Comparison of ENCODE assay signal across 2 cellular contexts in genomic region chr11:123247498-123247799, GRCh38.
TF ChIP-seq lines count a peak whose summit lies in the region.

No MANE protein-coding gene starts in this region.

TF ChIP-seq in SK-N-SH, 30 proteins besides CTCF, POLR2A, EP300 and RAD21 (continued from another document):
- TF ChIP-seq REST (IDR thresholded peaks at IDR 0.05; ENCODE audit: low read depth, low read length) = no peak
- TF ChIP-seq FOXJ3 (CRISPR knock-in tag; IDR thresholded peaks at IDR 0.05) = no peak
- no peak for TF ChIP-seq IRF3 (IDR thresholded peaks at IDR 0.05; ENCODE audit: low read depth, low read length)
- no peak for TF ChIP-seq NRF1 (IDR thresholded peaks at IDR 0.05; ENCODE audit: low read depth, low read length)
- TF ChIP-seq GABPA (IDR thresholded peaks at IDR 0.05; ENCODE audit: low read depth) = no peak
- TF ChIP-seq RFX5 (IDR thresholded peaks at IDR 0.05; ENCODE audit: low read length) = no peak
- no peak for TF ChIP-seq RCOR1 (IDR thresholded peaks at IDR 0.05; ENCODE audit: low read length)

TF ChIP-seq in GM23338, 12 proteins besides CTCF, POLR2A, EP300 and RAD21 (continued from another document):
- TF ChIP-seq ZNF462 (CRISPR knock-in tag; IDR thresholded peaks at IDR 0.05) = no peak
- TF ChIP-seq JUNB (IDR thresholded peaks at IDR 0.05; ENCODE audit: unreplicated experiment) = no peak
- TF ChIP-seq EZH2 (IDR thresholded peaks at IDR 0.05; ENCODE audit: low read depth, unreplicated experiment) = no peak
- TF ChIP-seq REST (IDR thresholded peaks at IDR 0.05; ENCODE audit: unreplicated experiment) = no peak
- TF ChIP-seq NANOG (IDR thresholded peaks at IDR 0.05; ENCODE audit: borderline replicate concordance) = no peak
- TF ChIP-seq ZNF331 (CRISPR knock-in tag; IDR thresholded peaks at IDR 0.05; ENCODE audit: low read depth) = no peak
- no peak for TF ChIP-seq CREB1 (CRISPR knock-in tag; IDR thresholded peaks at IDR 0.05; ENCODE audit: low read depth)
- no peak for TF ChIP-seq STAT1 (IDR thresholded peaks at IDR 0.05; ENCODE audit: unreplicated experiment)
